ENCODE assay signal across 24 cellular contexts in genomic region chr18:77985486-77985885, GRCh38.
"Had no signal": no experiment of that assay in that cellular context is flagged by ENCODE, and none has a peak within 500 bp of the region (broad histone marks: within the 10 kb centered on the region; RNA-seq: fewer than 3 reads in every experiment).

No MANE protein-coding gene starts in this region.

- H3K27me3 ChIP-seq: hepatocyte, ovary, suprapubic skin, tibial artery, upper lobe of right lung had no signal

- H3K36me3 ChIP-seq: left ventricle myocardium inferior, ovary, suprapubic skin, thoracic aorta, tibial artery, upper lobe of right lung had no signal

- H3K9me3 Mint-ChIP-seq: natural killer cell treated with Interleukin-12 subunit alpha and Interleukin-12 subunit beta and Interleukin-15 and Interleukin-18, amount 100 ng/mL, for 72 hours; stimulated activated naive CD8-positive, alpha-beta T cell treated with anti-CD3 and anti-CD28 coated beads, Interleukin-15, Interleukin-2, amounts not matched to agents 100 ng/mL and 50 ng/mL, for 24 hours had no signal

- H3K36me3 Mint-ChIP-seq: mesothelial cell of epicardium; naive thymus-derived CD4-positive, alpha-beta T cell; natural killer cell treated with Interleukin-12 subunit alpha and Interleukin-12 subunit beta and Interleukin-15 and Interleukin-18, amount 100 ng/mL, for 72 hours; stimulated activated effector memory CD8-positive, alpha-beta T cell treated with anti-CD3 and anti-CD28 coated beads, Interleukin-12 subunit alpha, Interleukin-12 subunit beta, amount 100 ng/mL, for 72 hours had no signal

- H3K27ac Mint-ChIP-seq: mesothelial cell of epicardium; naive thymus-derived CD4-positive, alpha-beta T cell; natural killer cell treated with Interleukin-12 subunit alpha and Interleukin-12 subunit beta and Interleukin-15 and Interleukin-18, amount 100 ng/mL, for 72 hours; progenitor cell of endocrine pancreas; stimulated activated effector memory CD8-positive, alpha-beta T cell treated with anti-CD3 and anti-CD28 coated beads, Interleukin-12 subunit alpha, Interleukin-12 subunit beta, amount 100 ng/mL, for 72 hours; stimulated activated naive CD8-positive, alpha-beta T cell treated with anti-CD3 and anti-CD28 coated beads, Interleukin-15, Interleukin-2, amounts not matched to agents 100 ng/mL and 50 ng/mL, for 24 hours had no signal

- H3K79me2 ChIP-seq: hepatocyte had no signal

- H3K4me1 Mint-ChIP-seq: mesothelial cell of epicardium; naive thymus-derived CD4-positive, alpha-beta T cell; stimulated activated effector memory CD8-positive, alpha-beta T cell treated with anti-CD3 and anti-CD28 coated beads, Interleukin-12 subunit alpha, Interleukin-12 subunit beta, amount 100 ng/mL, for 72 hours had no signal

- H3K9me3 ChIP-seq: left ventricle myocardium inferior, ovary, suprapubic skin, thoracic aorta, tibial artery, upper lobe of right lung had no signal

- H3K4me3 ChIP-seq: hepatocyte, left ventricle myocardium inferior, lung, ovary, skin epidermis, suprapubic skin, thoracic aorta, tibial artery, upper lobe of right lung had no signal

- DNase-seq: islet precursor cell; left ventricle myocardium inferior; mesendoderm; naive thymus-derived CD4-positive, alpha-beta T cell; ovary; right cardiac atrium; stimulated activated CD4-positive, alpha-beta T cell treated with anti-CD3 and anti-CD28 coated beads, Interleukin-12 subunit alpha, Interleukin-12 subunit beta, amount 100 ng/mL, for 4 hours; stimulated activated CD4-positive, alpha-beta T cell treated with anti-CD3 and anti-CD28 coated beads, Interleukin-15, amount 100 ng/mL, for 24 hours; stimulated activated CD4-positive, alpha-beta T cell treated with anti-CD3 and anti-CD28 coated beads, Interleukin-4, amount 100 ng/mL, for 24 hours; stimulated activated naive CD4-positive, alpha-beta T cell; tibial artery; trophoblast cell; upper lobe of right lung had no signal

- H3K4me3 Mint-ChIP-seq: mesothelial cell of epicardium; naive thymus-derived CD4-positive, alpha-beta T cell; natural killer cell treated with Interleukin-12 subunit alpha and Interleukin-12 subunit beta and Interleukin-15 and Interleukin-18, amount 100 ng/mL, for 72 hours; stimulated activated effector memory CD8-positive, alpha-beta T cell treated with anti-CD3 and anti-CD28 coated beads, Interleukin-12 subunit alpha, Interleukin-12 subunit beta, amount 100 ng/mL, for 72 hours; stimulated activated naive CD8-positive, alpha-beta T cell treated with anti-CD3 and anti-CD28 coated beads, Interleukin-15, Interleukin-2, amounts not matched to agents 100 ng/mL and 50 ng/mL, for 24 hours had no signal

- H3K4me1 ChIP-seq: left ventricle myocardium inferior, suprapubic skin, tibial artery, upper lobe of right lung had no signal

- H3K4me2 ChIP-seq: hepatocyte had no signal

- H2AFZ ChIP-seq: hepatocyte had no signal

- ATAC-seq: natural killer cell treated with Interleukin-12 subunit alpha and Interleukin-12 subunit beta and Interleukin-15 and Interleukin-18, amount 100 ng/mL, for 72 hours; right cardiac atrium; sciatic nerve; stimulated activated effector memory CD8-positive, alpha-beta T cell treated with anti-CD3 and anti-CD28 coated beads, Interleukin-12 subunit alpha, Interleukin-12 subunit beta, amount 100 ng/mL, for 72 hours; upper lobe of right lung had no signal

- H3K27ac ChIP-seq: hepatocyte, left ventricle myocardium inferior, ovary, skin epidermis, suprapubic skin, thoracic aorta, tibial artery, upper lobe of right lung had no signal
